22 cellular contexts compared by ENCODE assay signal in genomic region chr9:6696178-6696577, GRCh38. TPM values are rescaled to one million over a fixed set of nuclear protein-coding genes. Genes with fewer than 3 reads are reported as not detected.
"Had no signal": no experiment of that assay in that cellular context is flagged by ENCODE, and none has a peak within 500 bp of the region (broad histone marks: within the 10 kb centered on the region; RNA-seq: fewer than 3 reads in every experiment).

No MANE protein-coding gene starts in this region.

- DNase-seq: IMR-90, Kasumi-1, MM.1S, NCI-H1092 treated with DMSO at 0.1 percent for 48 hours, NCI-H1436, NCI-H187, NCI-H2029, NCI-H2081 treated with DMSO at 0.1 percent for 48 hours, NCI-H2171, NCI-H226, NCI-H446, NCI-H510A, NCI-H524 treated with DMSO at 0.1 percent for 48 hours, NCI-H69, NCI-H774, PC-3, SHP77, SK-N-SH had no signal

- H3K27ac ChIP-seq: KMS-11, RWPE1 had no signal

- H3K4me2 ChIP-seq: KMS-11, SK-N-SH had no signal

- H3K9me3 ChIP-seq: SK-N-SH had no signal

- H3K9ac ChIP-seq: KMS-11, SK-N-SH had no signal

- ATAC-seq: Panc1, PC-3 had no signal

RNA-seq across cellular contexts. Expression of gene GLDC, which starts 50.6 kb away (rescaled TPM):
- total RNA-seq: OCI-LY7 had no signal
